Comparison of ENCODE assay signal across 1 cellular context in the genomic region with DNA sequence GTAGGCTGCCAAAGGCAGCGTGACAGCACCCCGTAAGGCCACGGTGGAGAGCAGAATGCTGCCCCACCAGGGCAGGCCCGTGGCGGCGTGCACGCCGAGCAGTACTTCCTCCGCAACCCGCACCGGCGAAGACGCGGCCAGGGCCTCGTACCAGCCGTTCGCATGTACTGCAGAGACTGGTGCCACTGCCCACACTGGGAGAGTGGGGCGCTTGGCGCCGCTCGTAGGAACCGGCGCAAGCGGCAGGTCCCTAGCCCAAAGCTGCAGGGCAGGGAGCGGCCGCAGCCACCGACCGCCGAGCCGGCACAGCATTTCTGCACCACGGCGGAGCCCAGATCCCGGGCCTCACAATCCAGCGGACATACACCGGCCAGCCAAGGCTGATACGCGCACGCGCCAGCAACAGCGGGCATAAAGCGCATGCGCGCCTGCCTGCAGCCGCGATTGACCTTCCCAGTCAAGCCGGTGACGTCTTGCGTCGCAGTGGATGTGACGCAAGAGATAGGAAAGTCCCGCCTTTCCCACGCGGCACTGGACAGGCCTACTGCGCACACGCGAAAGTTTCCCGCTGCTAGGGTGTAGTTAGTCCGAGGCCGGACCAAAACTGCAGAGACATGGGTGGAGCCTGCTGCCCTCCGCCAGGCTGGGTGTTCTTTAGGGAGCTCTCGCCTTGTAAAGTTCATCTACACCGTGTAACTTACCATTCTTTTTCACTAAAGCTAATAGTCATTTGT.
A peak's percentile ranks its signal among the peaks of the same experiment; 100 is the strongest.
TF ChIP-seq lines count a peak whose summit lies in the region.

A gene with protein sequence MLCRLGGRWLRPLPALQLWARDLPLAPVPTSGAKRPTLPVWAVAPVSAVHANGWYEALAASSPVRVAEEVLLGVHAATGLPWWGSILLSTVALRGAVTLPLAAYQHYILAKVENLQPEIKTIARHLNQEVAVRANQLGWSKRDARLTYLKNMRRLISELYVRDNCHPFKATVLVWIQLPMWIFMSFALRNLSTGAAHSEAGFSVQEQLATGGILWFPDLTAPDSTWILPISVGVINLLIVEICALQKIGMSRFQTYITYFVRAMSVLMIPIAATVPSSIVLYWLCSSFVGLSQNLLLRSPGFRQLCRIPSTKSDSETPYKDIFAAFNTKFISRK (minus strand): TSS at position 379 of the 734 bp plus-strand sequence. CDS start 67 bp downstream, at position 312.

TF ChIP-seq in liver, 16 proteins besides CTCF, POLR2A, EP300 and RAD21 (continued from another document):
- TF ChIP-seq JUND (IDR thresholded peaks at IDR 0.05) (peak; percentile 81 to 86), TAF1 (conservative IDR thresholded peaks at IDR 0.05) (peak; percentile 76), GABPA (IDR thresholded peaks at IDR 0.05 in 1 of 2, conservative IDR thresholded peaks at IDR 0.05 in 1 of 2) (peak in 1 of 2 donors; percentile 89), HNF4G (IDR thresholded peaks at IDR 0.05) (no peak), SP1 (IDR thresholded peaks at IDR 0.05) (peak; percentile 54), FOXA2 (IDR thresholded peaks at IDR 0.05) (peak; percentile 59), HNF4A (conservative IDR thresholded peaks at IDR 0.05) (peak in 1 of 2 donors; percentile 53), FOXA1 (IDR thresholded peaks at IDR 0.05) (no peak), NR2F2 (IDR thresholded peaks at IDR 0.05) (no peak), EGR1 (IDR thresholded peaks at IDR 0.05; ENCODE audit: low read depth in 2 of 2) (peak in 1 of 2 donors; percentile 61)
- TF ChIP-seq, protein P1, sequence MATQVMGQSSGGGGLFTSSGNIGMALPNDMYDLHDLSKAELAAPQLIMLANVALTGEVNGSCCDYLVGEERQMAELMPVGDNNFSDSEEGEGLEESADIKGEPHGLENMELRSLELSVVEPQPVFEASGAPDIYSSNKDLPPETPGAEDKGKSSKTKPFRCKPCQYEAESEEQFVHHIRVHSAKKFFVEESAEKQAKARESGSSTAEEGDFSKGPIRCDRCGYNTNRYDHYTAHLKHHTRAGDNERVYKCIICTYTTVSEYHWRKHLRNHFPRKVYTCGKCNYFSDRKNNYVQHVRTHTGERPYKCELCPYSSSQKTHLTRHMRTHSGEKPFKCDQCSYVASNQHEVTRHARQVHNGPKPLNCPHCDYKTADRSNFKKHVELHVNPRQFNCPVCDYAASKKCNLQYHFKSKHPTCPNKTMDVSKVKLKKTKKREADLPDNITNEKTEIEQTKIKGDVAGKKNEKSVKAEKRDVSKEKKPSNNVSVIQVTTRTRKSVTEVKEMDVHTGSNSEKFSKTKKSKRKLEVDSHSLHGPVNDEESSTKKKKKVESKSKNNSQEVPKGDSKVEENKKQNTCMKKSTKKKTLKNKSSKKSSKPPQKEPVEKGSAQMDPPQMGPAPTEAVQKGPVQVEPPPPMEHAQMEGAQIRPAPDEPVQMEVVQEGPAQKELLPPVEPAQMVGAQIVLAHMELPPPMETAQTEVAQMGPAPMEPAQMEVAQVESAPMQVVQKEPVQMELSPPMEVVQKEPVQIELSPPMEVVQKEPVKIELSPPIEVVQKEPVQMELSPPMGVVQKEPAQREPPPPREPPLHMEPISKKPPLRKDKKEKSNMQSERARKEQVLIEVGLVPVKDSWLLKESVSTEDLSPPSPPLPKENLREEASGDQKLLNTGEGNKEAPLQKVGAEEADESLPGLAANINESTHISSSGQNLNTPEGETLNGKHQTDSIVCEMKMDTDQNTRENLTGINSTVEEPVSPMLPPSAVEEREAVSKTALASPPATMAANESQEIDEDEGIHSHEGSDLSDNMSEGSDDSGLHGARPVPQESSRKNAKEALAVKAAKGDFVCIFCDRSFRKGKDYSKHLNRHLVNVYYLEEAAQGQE (IDR thresholded peaks at IDR 0.05) = peak; percentile 66
- TF ChIP-seq, protein P2, sequence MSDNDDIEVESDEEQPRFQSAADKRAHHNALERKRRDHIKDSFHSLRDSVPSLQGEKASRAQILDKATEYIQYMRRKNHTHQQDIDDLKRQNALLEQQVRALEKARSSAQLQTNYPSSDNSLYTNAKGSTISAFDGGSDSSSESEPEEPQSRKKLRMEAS (IDR thresholded peaks at IDR 0.05) = peak; percentile 96
